In genomic region chr5:32869216-32869615, GRCh38 we compare ENCODE assay signal across 1 cellular context.
TF ChIP-seq lines count a peak whose summit lies in the region.

No MANE protein-coding gene starts in this region.

TF ChIP-seq in IMR-90, 13 proteins besides CTCF, POLR2A, EP300 and RAD21:
- TF ChIP-seq, protein P1, sequence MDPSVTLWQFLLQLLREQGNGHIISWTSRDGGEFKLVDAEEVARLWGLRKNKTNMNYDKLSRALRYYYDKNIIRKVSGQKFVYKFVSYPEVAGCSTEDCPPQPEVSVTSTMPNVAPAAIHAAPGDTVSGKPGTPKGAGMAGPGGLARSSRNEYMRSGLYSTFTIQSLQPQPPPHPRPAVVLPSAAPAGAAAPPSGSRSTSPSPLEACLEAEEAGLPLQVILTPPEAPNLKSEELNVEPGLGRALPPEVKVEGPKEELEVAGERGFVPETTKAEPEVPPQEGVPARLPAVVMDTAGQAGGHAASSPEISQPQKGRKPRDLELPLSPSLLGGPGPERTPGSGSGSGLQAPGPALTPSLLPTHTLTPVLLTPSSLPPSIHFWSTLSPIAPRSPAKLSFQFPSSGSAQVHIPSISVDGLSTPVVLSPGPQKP (IDR thresholded peaks at IDR 0.05; ENCODE audit: borderline replicate concordance, low read depth, low read length) = no peak
- TF ChIP-seq CHD1 (IDR thresholded peaks at IDR 0.05; ENCODE audit: low read depth, low read length) = no peak
- TF ChIP-seq MXI1 (IDR thresholded peaks at IDR 0.05; ENCODE audit: borderline replicate concordance, low read depth, low read length) = no peak
- no peak for TF ChIP-seq MAZ (IDR thresholded peaks at IDR 0.05; ENCODE audit: borderline replicate concordance, low read depth, low read length)
- TF ChIP-seq BHLHE40 (IDR thresholded peaks at IDR 0.05; ENCODE audit: low read depth, low read length) = no peak
- TF ChIP-seq SMC3 (IDR thresholded peaks at IDR 0.05; ENCODE audit: low read depth, low read length) = no peak
- TF ChIP-seq, protein P2, sequence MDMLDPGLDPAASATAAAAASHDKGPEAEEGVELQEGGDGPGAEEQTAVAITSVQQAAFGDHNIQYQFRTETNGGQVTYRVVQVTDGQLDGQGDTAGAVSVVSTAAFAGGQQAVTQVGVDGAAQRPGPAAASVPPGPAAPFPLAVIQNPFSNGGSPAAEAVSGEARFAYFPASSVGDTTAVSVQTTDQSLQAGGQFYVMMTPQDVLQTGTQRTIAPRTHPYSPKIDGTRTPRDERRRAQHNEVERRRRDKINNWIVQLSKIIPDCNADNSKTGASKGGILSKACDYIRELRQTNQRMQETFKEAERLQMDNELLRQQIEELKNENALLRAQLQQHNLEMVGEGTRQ (IDR thresholded peaks at IDR 0.05; ENCODE audit: low read depth, low read length) = no peak
- no peak for TF ChIP-seq RFX5 (IDR thresholded peaks at IDR 0.05; ENCODE audit: low read depth, low read length)
- no peak for TF ChIP-seq FOS (IDR thresholded peaks at IDR 0.05; ENCODE audit: low read depth, low read length)
- no peak for TF ChIP-seq CEBPB (IDR thresholded peaks at IDR 0.05; ENCODE audit: low read depth, low read length)
- TF ChIP-seq RCOR1 (IDR thresholded peaks at IDR 0.05; ENCODE audit: insufficient replicate concordance, low read length) = no peak
- TF ChIP-seq NFE2L2 (IDR thresholded peaks at IDR 0.05; ENCODE audit: low read depth, low read length) = no peak
- TF ChIP-seq MAFK (IDR thresholded peaks at IDR 0.05; ENCODE audit: low read depth, low read length) = no peak
